In genomic region chrX:54479471-54480122, GRCh38 we compare ENCODE assay signal across 16 cellular contexts. TPM values are rescaled to one million over a fixed set of nuclear protein-coding genes. Genes with fewer than 3 reads are reported as not detected.
A peak's percentile ranks its signal among the peaks of the same experiment; 100 is the strongest.
DNase-seq lines count a peak whose midpoint lies in the region; ATAC-seq and TF ChIP-seq lines count a peak whose summit lies in the region.
"Had no signal": no experiment of that assay in that cellular context is flagged by ENCODE, and none has a peak within 500 bp of the region (broad histone marks: within the 10 kb centered on the region; RNA-seq: fewer than 3 reads in every experiment).

No MANE protein-coding gene starts in this region.

- peaks cover 51% of the 10 kb centered on the region for H3K4me1 ChIP-seq in HUES6 (ENCODE audit: control insufficient read depth, insufficient read depth, low read length)
- no peaks in the 10 kb centered on the region for H3K4me1 ChIP-seq in naive thymus-derived CD4-positive, alpha-beta T cell (ENCODE audit: control insufficient read depth in 2 of 2, insufficient read depth in 2 of 2, low read length in 2 of 2)
- H3K4me1 ChIP-seq: Peyer's patch had no signal

- peak overlapping the region; percentile 94 for H3K27ac Mint-ChIP-seq in mesothelial cell of epicardium
- no peak overlapping the region for H3K27ac Mint-ChIP-seq in naive thymus-derived CD4-positive, alpha-beta T cell

- POLR2A ChIA-PET in naive thymus-derived CD4-positive, alpha-beta T cell (lab: Charles Lee) = no interaction called here

- peak overlapping the region; percentile 18; the same call in 1 of the 2 replicates for H3K4me3 ChIP-seq in HUES6 (ENCODE audit: low read depth, low read length)
- no peak overlapping the region for H3K4me3 ChIP-seq in naive thymus-derived CD4-positive, alpha-beta T cell (ENCODE audit: low read length)
- H3K4me3 ChIP-seq: Peyer's patch, upper lobe of left lung had no signal

- no peak for TF ChIP-seq CTCF in mesothelial cell of epicardium (IDR thresholded peaks at IDR 0.05; ENCODE audit: unreplicated experiment)

- no peaks in the 10 kb centered on the region for H3K27me3 ChIP-seq in HUES6 (ENCODE audit: control insufficient read depth, insufficient read depth, low read length)
- no peaks in the 10 kb centered on the region for H3K27me3 ChIP-seq in naive thymus-derived CD4-positive, alpha-beta T cell (ENCODE audit: control insufficient read depth in 2 of 2, insufficient read depth in 2 of 2, low read length in 2 of 2)
- H3K27me3 ChIP-seq: Peyer's patch, upper lobe of left lung had no signal

- no peaks in the 10 kb centered on the region for H3K36me3 Mint-ChIP-seq in mesothelial cell of epicardium
- H3K36me3 Mint-ChIP-seq in naive thymus-derived CD4-positive, alpha-beta T cell = no peaks in the 10 kb centered on the region

- H3K36me3 ChIP-seq in HUES6 (ENCODE audit: control insufficient read depth, insufficient read depth, low read length) = no peaks in the 10 kb centered on the region
- no peaks in the 10 kb centered on the region for H3K36me3 ChIP-seq in naive thymus-derived CD4-positive, alpha-beta T cell (ENCODE audit: control insufficient read depth in 2 of 3, insufficient read depth in 3 of 3, low read length in 3 of 3)
- H3K36me3 ChIP-seq: Peyer's patch, upper lobe of left lung had no signal

- peaks cover 42% of the 10 kb centered on the region for H3K4me1 Mint-ChIP-seq in mesothelial cell of epicardium
- no peaks in the 10 kb centered on the region for H3K4me1 Mint-ChIP-seq in naive thymus-derived CD4-positive, alpha-beta T cell

- H3K9me3 ChIP-seq in HUES6 (ENCODE audit: control insufficient read depth, insufficient read depth, low read depth, low read length) = peaks cover 3% of the 10 kb centered on the region; the same call in 1 of the 2 replicates
- no peaks in the 10 kb centered on the region for H3K9me3 ChIP-seq in naive thymus-derived CD4-positive, alpha-beta T cell (ENCODE audit: control insufficient read depth in 2 of 3, low read length in 3 of 3)
- H3K9me3 ChIP-seq: Peyer's patch, upper lobe of left lung had no signal

- CTCF ChIA-PET in naive thymus-derived CD4-positive, alpha-beta T cell (lab: Charles Lee) = no interaction called here

- H3K4me3 Mint-ChIP-seq in mesothelial cell of epicardium = peak overlapping the region; percentile 8
- no peak overlapping the region for H3K4me3 Mint-ChIP-seq in naive thymus-derived CD4-positive, alpha-beta T cell

- H3K27ac ChIP-seq in HUES6 (ENCODE audit: low read depth, low read length) = peak overlapping the region; percentile 37; the same call in 1 of the 2 replicates
- H3K27ac ChIP-seq in naive thymus-derived CD4-positive, alpha-beta T cell (ENCODE audit: low read depth, low read length) = no peak overlapping the region
- H3K27ac ChIP-seq: upper lobe of left lung had no signal

- H3K9me3 Mint-ChIP-seq in mesothelial cell of epicardium = peaks cover 5% of the 10 kb centered on the region
- H3K9me3 Mint-ChIP-seq in naive thymus-derived CD4-positive, alpha-beta T cell = no peaks in the 10 kb centered on the region

- no peak for ATAC-seq in HG02885 (IDR thresholded peaks at IDR 0.05; ENCODE audit: poor library complexity, unreplicated experiment)
- no peak for ATAC-seq in naive thymus-derived CD4-positive, alpha-beta T cell

- intact Hi-C loops in naive thymus-derived CD4-positive, alpha-beta T cell (cut with micrococcal nuclease) = no loop called here

- peak overlapping the region; percentile 7 for H3K9ac ChIP-seq in HUES6 (ENCODE audit: low read length)

- H3K27me3 Mint-ChIP-seq in mesothelial cell of epicardium (ENCODE audit: low read depth) = no peaks in the 10 kb centered on the region
- peaks cover 0 to 2% (median 0%) of the 10 kb centered on the region in 5 donors for H3K27me3 Mint-ChIP-seq in naive thymus-derived CD4-positive, alpha-beta T cell

- peak; percentile 83 for DNase-seq in DMS 273 treated with DMSO at 0.1 percent for 48 hours (lab: John Stamatoyannopoulos, UW)
- DNase-seq in SHP77 (lab: John Stamatoyannopoulos, UW) = peak; percentile 74 to 77
- DNase-seq in mesothelial cell of epicardium (ENCODE audit: low spot score in 2 of 2, unreplicated experiment in 2 of 2) = no peak
- no peak for DNase-seq in amniotic stem cell (lab: John Stamatoyannopoulos, UW)
- DNase-seq in naive thymus-derived CD4-positive, alpha-beta T cell = no peak
- DNase-seq in NCI-H2107 (lab: John Stamatoyannopoulos, UW) = no peak
- DNase-seq: activated CD4-positive, CD25-positive, alpha-beta regulatory T cell treated with anti-CD3 and anti-CD28 coated beads, Interleukin-2, amount 50 U/mL, for 72 hours; activated CD8-positive, alpha-beta memory T cell treated with anti-CD3 and anti-CD28 coated beads, Interleukin-2, amount 50 U/mL, for 48 hours; activated naive CD4-positive, alpha-beta T cell treated with anti-CD3 and anti-CD28 coated beads, Interleukin-2, amount 50 U/mL, for 16 hours; central memory CD4-positive, alpha-beta T cell; kidney; NCI-H2081; upper lobe of left lung had no signal

RNA-seq across cellular contexts. Expression of gene FGD1, which starts 16.4 kb away (rescaled TPM):
- total RNA-seq in mesothelial cell of epicardium = 38.4 to 39.9 TPM (median 39.1 TPM) in 3 replicates
- under 1 TPM in 2 of 5 experiments, not detected in 3; 0.07 to 0.11 TPM for total RNA-seq in naive thymus-derived CD4-positive, alpha-beta T cell
- polyA plus RNA-seq in naive thymus-derived CD4-positive, alpha-beta T cell = 1 to 10 TPM; 1.0 to 1.1 TPM

RNA-seq across cellular contexts. Expression of gene TSR2, which starts 39.4 kb away (rescaled TPM):
- 25.1 to 28.4 TPM (median 26.5 TPM) in 3 replicates for total RNA-seq in mesothelial cell of epicardium
- total RNA-seq in naive thymus-derived CD4-positive, alpha-beta T cell = 10 to 100 TPM; 33.6 to 43.3 (median 40.5) TPM
- polyA plus RNA-seq in naive thymus-derived CD4-positive, alpha-beta T cell = 10 to 100 TPM; 69.1 to 78.8 TPM

RNA-seq across cellular contexts. Expression of gene GNL3L, which starts 50.4 kb away (rescaled TPM):
- 41.3 to 45.0 TPM (median 42.0 TPM) in 3 replicates for total RNA-seq in mesothelial cell of epicardium
- 10 to 100 TPM; 32.8 to 55.4 (median 41.8) TPM for total RNA-seq in naive thymus-derived CD4-positive, alpha-beta T cell
- 10 to 100 TPM; 32.9 to 60.9 TPM for polyA plus RNA-seq in naive thymus-derived CD4-positive, alpha-beta T cell

Comparison
In these comparisons a context has a peak if more than half of its experiments do, and no peak if none do; other contexts are left out.
1. DNase-seq: peak in DMS 273 treated with DMSO at 0.1 percent for 48 hours (single experiment) and SHP77 (2 of 2); none in mesothelial cell of epicardium (0 of 2), amniotic stem cell (single experiment), naive thymus-derived CD4-positive, alpha-beta T cell (0 of 9) and NCI-H2107 (single experiment).
2. RNA of gene FGD1, which starts 16.4 kb away (total RNA-seq): 38.4 to 39.9 TPM in mesothelial cell of epicardium; 0.07 to 0.11 TPM in naive thymus-derived CD4-positive, alpha-beta T cell; every median in the first group is over 10 times any median in the second.